Comparison of ENCODE assay signal across 1 cellular context in genomic region chr6:127561660-127562059, GRCh38.
A peak's percentile ranks its signal among the peaks of the same experiment; 100 is the strongest.
TF ChIP-seq lines count a peak whose summit lies in the region.

No MANE protein-coding gene starts in this region.

TF ChIP-seq in HCT116, 20 proteins besides CTCF, POLR2A, EP300 and RAD21 (continued from another document):
- TF ChIP-seq REST (IDR thresholded peaks at IDR 0.05; ENCODE audit: low read depth), result no peak
- TF ChIP-seq MAX (IDR thresholded peaks at IDR 0.05), result no peak
- 0 out of 2 replicates have a peak, but pooled peaks have one; percentile 8 for TF ChIP-seq CEBPB (IDR thresholded peaks at IDR 0.05; ENCODE audit: low read depth)
- no peak for TF ChIP-seq ZNF274 (IDR thresholded peaks at IDR 0.05; ENCODE audit: low read depth, low read length)
